In the genomic region with DNA sequence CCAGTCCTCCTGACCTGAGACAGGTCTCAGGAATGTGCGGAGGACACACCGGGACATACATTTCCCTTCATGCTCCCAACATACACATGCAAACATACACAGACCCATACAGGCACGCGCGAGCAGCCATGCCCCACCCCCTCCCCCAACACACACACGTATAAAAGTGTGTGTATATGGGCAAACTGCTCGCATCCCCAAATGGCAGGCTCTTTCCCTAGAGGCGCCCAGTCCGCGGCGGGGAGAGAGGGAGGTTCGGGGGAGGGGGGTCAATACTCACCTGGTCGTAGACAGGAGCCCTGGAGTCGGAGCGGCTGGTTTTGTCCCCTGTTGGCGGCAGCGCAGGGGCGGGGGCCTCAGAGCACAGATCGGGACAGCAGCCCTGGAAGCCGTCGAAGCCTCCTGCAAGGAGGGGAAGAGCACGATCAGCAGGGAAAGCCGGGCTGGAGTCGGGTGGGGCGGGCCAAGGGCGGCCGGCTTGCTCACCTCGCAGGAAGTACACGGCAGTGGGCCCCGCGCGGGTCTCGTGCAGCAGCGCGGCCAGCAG, we compare ENCODE assay signal across 1 cellular context.
TF ChIP-seq lines count a peak whose summit lies in the region.

No MANE protein-coding gene starts in this region.

TF ChIP-seq in SK-N-SH, 30 proteins besides CTCF, POLR2A, EP300 and RAD21 (continued from another document):
- no peak for TF ChIP-seq ZBTB33 (IDR thresholded peaks at IDR 0.05; ENCODE audit: borderline replicate concordance, low read depth)
- no peak for TF ChIP-seq POLR2AphosphoS5 (IDR thresholded peaks at IDR 0.05; ENCODE audit: low read depth, low read length)
